Comparison of ENCODE assay signal across 29 cellular contexts in genomic region chr2:75518638-75519465, GRCh38. TPM values are rescaled to one million over a fixed set of nuclear protein-coding genes. Genes with fewer than 3 reads are reported as not detected.
"Had no signal": no experiment of that assay in that cellular context is flagged by ENCODE, and none has a peak within 500 bp of the region (broad histone marks: within the 10 kb centered on the region; RNA-seq: fewer than 3 reads in every experiment).

No MANE protein-coding gene starts in this region.

- H3K9me3 ChIP-seq: breast epithelium, esophagus muscularis mucosa, neutrophil, ovary, thyroid gland had no signal

- H3K36me3 ChIP-seq: breast epithelium, esophagus muscularis mucosa, neutrophil, ovary, thyroid gland had no signal

- DNase-seq: activated B cell treated with CpG ODN at 0.5 μM for 24 hours; activated CD4-positive, alpha-beta T cell treated with anti-CD3 and anti-CD28 coated beads, Interleukin-2, amount 50 U/mL, for 1 hour; activated CD8-positive, alpha-beta memory T cell treated with anti-CD3 and anti-CD28 coated beads, Interleukin-2, amount 10 ng/mL, durations not matched to agents 7 days and 5 days; activated CD8-positive, alpha-beta T cell treated with anti-CD3 and anti-CD28 coated beads, Interleukin-2, amount 10 ng/mL, durations not matched to agents 7 days and 5 days; activated naive CD4-positive, alpha-beta T cell; activated T-cell treated with anti-CD3 and anti-CD28 coated beads, Interleukin-2, amount 50 U/mL, for 48 hours; central memory CD4-positive, alpha-beta T cell; effector CD4-positive, alpha-beta T cell; glutamatergic neuron; islet precursor cell; left ventricle myocardium superior; mammary epithelial cell; ovary; stimulated activated CD4-positive, alpha-beta T cell treated with anti-CD3 and anti-CD28 coated beads, Interleukin-4, amount 100 ng/mL, for 24 hours; stimulated activated naive CD8-positive, alpha-beta T cell treated with anti-CD3 and anti-CD28 coated beads, Interleukin-15, amount 100 ng/mL, for 72 hours; T-helper 2 cell had no signal

- H3K4me1 ChIP-seq: breast epithelium, esophagus muscularis mucosa, thyroid gland had no signal

- H3K4me3 ChIP-seq: breast epithelium, esophagus muscularis mucosa, ovary, skin epidermis, thyroid gland had no signal

- H3K9me3 Mint-ChIP-seq: activated B cell treated with CpG ODN at 0.5 μM for 24 hours; activated naive CD4-positive, alpha-beta T cell treated with anti-CD3 and anti-CD28 coated beads, Interleukin-2, amount 50 U/mL, for 72 hours; activated T-helper 2 cell treated with anti-CD3 and anti-CD28 coated beads, Interferon-gamma antibody, Interleukin-2, Interleukin-4, amounts not matched to agents 10 μg/mL and 5 μg/mL and 100 μg/mL, durations not matched to agents 14 hours and 24 hours and 36 hours; dendritic cell treated with granulocyte-macrophage colony-stimulating factor and Interleukin-4, amounts not matched to agents 40 ng/mL and 50 ng/mL, for 4 days; nephron; stimulated activated memory B cell treated with anti-CD40 and anti-IgM and Interleukin-4, amounts not matched to agents 10 μg/mL and 1 μg/mL and 100 μg/mL, for 72 hours; stimulated activated naive CD8-positive, alpha-beta T cell treated with anti-CD3 and anti-CD28 coated beads, Interleukin-15, amount 100 ng/mL, for 72 hours had no signal

- H3K27ac ChIP-seq: breast epithelium, esophagus muscularis mucosa, neutrophil, ovary, skin epidermis, thyroid gland had no signal

- H3K27ac Mint-ChIP-seq: activated B cell treated with CpG ODN at 0.5 μM for 24 hours; activated CD8-positive, alpha-beta memory T cell treated with anti-CD3 and anti-CD28 coated beads, Interleukin-2, amount 10 ng/mL, durations not matched to agents 7 days and 5 days; activated CD8-positive, alpha-beta T cell treated with anti-CD3 and anti-CD28 coated beads, Interleukin-2, amount 10 ng/mL, durations not matched to agents 7 days and 5 days; activated naive CD4-positive, alpha-beta T cell treated with anti-CD3 and anti-CD28 coated beads, Interleukin-2, amount 50 U/mL, for 72 hours; activated T-helper 2 cell treated with anti-CD3 and anti-CD28 coated beads, Interferon-gamma antibody, Interleukin-2, Interleukin-4, amounts not matched to agents 10 μg/mL and 5 μg/mL and 100 μg/mL, durations not matched to agents 14 hours and 24 hours and 36 hours; dendritic cell treated with granulocyte-macrophage colony-stimulating factor and Interleukin-4, amounts not matched to agents 40 ng/mL and 50 ng/mL, for 4 days; nephron; progenitor cell of endocrine pancreas; stimulated activated memory B cell treated with anti-CD40 and anti-IgM and Interleukin-4, amounts not matched to agents 10 μg/mL and 1 μg/mL and 100 μg/mL, for 72 hours had no signal

- H3K36me3 Mint-ChIP-seq: activated CD8-positive, alpha-beta memory T cell treated with anti-CD3 and anti-CD28 coated beads, Interleukin-2, amount 10 ng/mL, durations not matched to agents 7 days and 5 days; activated naive CD4-positive, alpha-beta T cell treated with anti-CD3 and anti-CD28 coated beads, Interleukin-2, amount 50 U/mL, for 72 hours; stimulated activated memory B cell treated with anti-CD40 and anti-IgM and Interleukin-4, amounts not matched to agents 10 μg/mL and 1 μg/mL and 100 μg/mL, for 72 hours had no signal

- H3K27me3 ChIP-seq: breast epithelium, esophagus muscularis mucosa, neutrophil, ovary, thyroid gland had no signal

- H3K27me3 Mint-ChIP-seq: dendritic cell treated with granulocyte-macrophage colony-stimulating factor and Interleukin-4, amounts not matched to agents 40 ng/mL and 50 ng/mL, for 4 days; progenitor cell of endocrine pancreas; stimulated activated naive CD8-positive, alpha-beta T cell treated with anti-CD3 and anti-CD28 coated beads, Interleukin-15, amount 100 ng/mL, for 72 hours had no signal

- H3K4me3 Mint-ChIP-seq: activated B cell treated with CpG ODN at 0.5 μM for 24 hours; activated CD8-positive, alpha-beta memory T cell treated with anti-CD3 and anti-CD28 coated beads, Interleukin-2, amount 10 ng/mL, durations not matched to agents 7 days and 5 days; activated CD8-positive, alpha-beta T cell treated with anti-CD3 and anti-CD28 coated beads, Interleukin-2, amount 10 ng/mL, durations not matched to agents 7 days and 5 days; dendritic cell treated with granulocyte-macrophage colony-stimulating factor and Interleukin-4, amounts not matched to agents 40 ng/mL and 50 ng/mL, for 4 days; nephron; stimulated activated memory B cell treated with anti-CD40 and anti-IgM and Interleukin-4, amounts not matched to agents 10 μg/mL and 1 μg/mL and 100 μg/mL, for 72 hours; stimulated activated naive CD8-positive, alpha-beta T cell treated with anti-CD3 and anti-CD28 coated beads, Interleukin-15, amount 100 ng/mL, for 72 hours had no signal

- H3K4me1 Mint-ChIP-seq: activated B cell treated with CpG ODN at 0.5 μM for 24 hours; stimulated activated memory B cell treated with anti-CD40 and anti-IgM and Interleukin-4, amounts not matched to agents 10 μg/mL and 1 μg/mL and 100 μg/mL, for 72 hours; stimulated activated naive CD8-positive, alpha-beta T cell treated with anti-CD3 and anti-CD28 coated beads, Interleukin-15, amount 100 ng/mL, for 72 hours had no signal

- FAIRE-seq: frontal cortex had no signal

- ATAC-seq: activated CD8-positive, alpha-beta memory T cell treated with anti-CD3 and anti-CD28 coated beads, Interleukin-2, amount 10 ng/mL, durations not matched to agents 7 days and 5 days; activated CD8-positive, alpha-beta T cell treated with anti-CD3 and anti-CD28 coated beads, Interleukin-2, amount 10 ng/mL, durations not matched to agents 7 days and 5 days; activated naive CD4-positive, alpha-beta T cell treated with anti-CD3 and anti-CD28 coated beads, Interleukin-2, amount 50 U/mL, for 72 hours; left ventricle myocardium superior; sciatic nerve; stimulated activated memory B cell treated with anti-CD40 and anti-IgM and Interleukin-4, amounts not matched to agents 10 μg/mL and 1 μg/mL and 100 μg/mL, for 72 hours; stimulated activated naive CD8-positive, alpha-beta T cell treated with anti-CD3 and anti-CD28 coated beads, Interleukin-15, amount 100 ng/mL, for 72 hours had no signal

RNA-seq across cellular contexts. Expression of gene EVA1A, which starts 41.9 kb away (rescaled TPM):
- total RNA-seq: activated B cell treated with CpG ODN at 0.5 μM for 24 hours; activated CD8-positive, alpha-beta memory T cell treated with anti-CD3 and anti-CD28 coated beads, Interleukin-2, amount 10 ng/mL, durations not matched to agents 7 days and 5 days; activated CD8-positive, alpha-beta T cell treated with anti-CD3 and anti-CD28 coated beads, Interleukin-2, amount 10 ng/mL, durations not matched to agents 7 days and 5 days; activated T-helper 2 cell treated with anti-CD3 and anti-CD28 coated beads, Interferon-gamma antibody, Interleukin-2, Interleukin-4, amounts not matched to agents 10 μg/mL and 5 μg/mL and 100 μg/mL, durations not matched to agents 14 hours and 24 hours and 36 hours had no signal
